8 cellular contexts compared by ENCODE assay signal in the genomic region with DNA sequence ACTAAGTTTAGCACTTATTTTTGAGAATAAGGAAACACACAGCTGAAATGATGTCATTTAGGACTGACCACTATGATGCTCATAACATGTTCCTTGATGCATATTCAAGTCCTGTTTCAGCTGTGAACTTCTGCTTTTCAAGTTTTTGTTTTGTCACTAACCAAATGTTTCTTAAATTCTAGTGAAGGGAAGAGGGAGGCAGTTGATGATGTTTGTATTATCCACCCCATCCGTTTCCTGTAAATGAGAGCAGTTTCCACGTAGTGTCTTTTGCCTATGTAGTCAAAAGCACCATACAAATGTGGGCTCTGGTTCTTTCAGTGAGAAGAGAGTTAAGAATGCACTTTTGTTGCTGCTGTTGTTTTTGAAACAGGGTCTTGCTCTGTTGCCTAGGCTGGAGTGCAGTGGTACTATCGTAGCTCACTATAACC.
DNase-seq lines count a peak whose midpoint lies in the region; ATAC-seq lines count a peak whose summit lies in the region.

No MANE protein-coding gene starts in this region.

- peak; percentile 65 for ATAC-seq in GM18858 (IDR thresholded peaks at IDR 0.05; ENCODE audit: unreplicated experiment)
- peak; percentile 57 for ATAC-seq in HG02623 (IDR thresholded peaks at IDR 0.05; ENCODE audit: unreplicated experiment)

- intact Hi-C loops in posterior vena cava (cut with DNase I) = no loop called here

- peak; percentile 54 for DNase-seq in NOMO-1 treated with dmso at 0.1 percent for 144 hours (lab: John Stamatoyannopoulos, UW; ENCODE audit: unreplicated experiment)
- DNase-seq in iris pigment epithelial cell (ENCODE audit: low read depth) = peak; percentile 18
- DNase-seq in epidermal melanocyte (ENCODE audit: insufficient read length, low spot score) = no peak
- no peak for DNase-seq in posterior vena cava (ENCODE audit: low spot score)
- no peak for DNase-seq in NCI-H128 (lab: John Stamatoyannopoulos, UW; ENCODE audit: unreplicated experiment)
- no peak for DNase-seq in AG08396 (ENCODE audit: low spot score)

Comparison
In these comparisons a context has a peak if more than half of its experiments do, and no peak if none do; other contexts are left out.
1. DNase-seq: peak in NOMO-1 treated with dmso at 0.1 percent for 144 hours (single experiment) and iris pigment epithelial cell (single experiment); none in epidermal melanocyte (single experiment), posterior vena cava (single experiment), NCI-H128 (single experiment) and AG08396 (single experiment).